In the genomic region with DNA sequence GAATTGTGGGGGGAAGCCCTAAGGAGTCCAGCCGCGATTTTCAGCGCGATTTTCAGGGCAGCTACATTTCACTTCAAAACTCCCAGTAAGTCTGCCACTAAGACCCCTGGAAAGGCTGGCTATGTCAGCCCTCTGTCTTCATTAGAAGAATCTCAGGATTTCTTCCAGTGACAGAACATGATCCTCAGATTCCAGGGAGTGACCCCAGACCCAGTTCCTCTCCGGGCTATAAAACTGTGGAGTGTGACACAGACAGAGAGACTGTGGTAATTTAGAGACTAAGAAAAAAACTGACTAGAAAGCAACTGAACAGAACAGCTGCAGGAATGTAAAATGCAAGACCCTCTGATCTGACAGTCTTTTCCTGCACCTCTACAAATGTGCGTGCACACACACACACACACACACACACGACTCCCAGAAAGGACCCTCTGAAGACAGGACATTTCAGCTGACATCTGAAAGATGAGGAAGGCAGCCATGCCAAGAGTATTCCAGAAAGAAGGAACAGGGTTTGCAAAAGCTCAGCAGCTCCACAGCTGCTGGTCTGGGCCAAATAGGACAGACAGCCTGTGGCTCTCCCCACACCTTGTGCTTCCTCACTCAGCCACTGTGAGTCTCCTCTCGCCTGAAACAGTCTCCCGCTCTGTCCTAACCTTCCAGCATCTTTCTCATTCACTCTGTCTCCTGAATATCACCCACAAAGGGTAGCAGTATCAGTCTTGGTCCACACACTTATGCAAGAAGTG, we compare ENCODE assay signal across 8 cellular contexts.
DNase-seq lines count a peak whose midpoint lies in the region; ATAC-seq and TF ChIP-seq lines count a peak whose summit lies in the region.

No MANE protein-coding gene starts in this region.

- peaks cover 5% of the 10 kb centered on the region for H3K36me3 Mint-ChIP-seq in T-helper 17 cell (ENCODE audit: low read depth)

- H3K4me3 ChIP-seq in upper lobe of right lung = no peak overlapping the region

- H3K9me3 ChIP-seq in T-helper 17 cell (ENCODE audit: control insufficient read depth, low read length, poor library complexity, severe bottlenecking) (no peaks in the 10 kb centered on the region), upper lobe of right lung (no peaks in the 10 kb centered on the region)

- H3K4me3 Mint-ChIP-seq in T-helper 17 cell = peak overlapping the region; percentile 53

- no peaks in the 10 kb centered on the region for H3K27me3 ChIP-seq in upper lobe of right lung

- H3K27ac Mint-ChIP-seq in T-helper 17 cell = peak overlapping the region; percentile 94

- intact Hi-C loops in Right ventricle myocardium superior (cut with DNase I) = no loop called here
- intact Hi-C loops in Right ventricle myocardium inferior (cut with DNase I) = loop anchor here (5.0 kb wide), 1 partner anchor 78 kb away; no protein-coding TSS in a partner anchor
- intact Hi-C loops in left ventricle myocardium superior (cut with micrococcal nuclease) = no loop called here
- intact Hi-C loops in upper lobe of right lung (cut with DNase I) = no loop called here

- H3K4me1 ChIP-seq in upper lobe of right lung = peaks cover 41% of the 10 kb centered on the region

- peak overlapping the region; percentile 49 for H3K27ac ChIP-seq in upper lobe of right lung

- H3K27me3 Mint-ChIP-seq in T-helper 17 cell = no peaks in the 10 kb centered on the region

- peaks cover 45% of the 10 kb centered on the region for H3K4me1 Mint-ChIP-seq in T-helper 17 cell

- DNase-seq in Right ventricle myocardium superior = no peak
- no peak for DNase-seq in Right ventricle myocardium inferior (ENCODE audit: missing footprints)
- no peak for DNase-seq in T-helper 17 cell
- DNase-seq in left ventricle myocardium superior = no peak
- DNase-seq in upper lobe of right lung = no peak
- DNase-seq in middle frontal gyrus (ENCODE audit: extremely low spot score, low spot score) = no peak
- no peak for DNase-seq in amygdala (lab: John Stamatoyannopoulos, UW)

- no peak for TF ChIP-seq CTCF in upper lobe of right lung (IDR thresholded peaks at IDR 0.05)

- ATAC-seq in Right ventricle myocardium superior (ENCODE audit: poor library complexity) (peak; percentile 59), Right ventricle myocardium inferior (no peak), T-helper 17 cell (no peak), left ventricle myocardium superior (peak; percentile 65), upper lobe of right lung (peak; percentile 32), GM19023 (IDR thresholded peaks at IDR 0.05; ENCODE audit: unreplicated experiment) (no peak)

- no peaks in the 10 kb centered on the region for H3K36me3 ChIP-seq in upper lobe of right lung

Comparison
In these comparisons a context has a peak if more than half of its experiments do, and no peak if none do; other contexts are left out.
1. ATAC-seq: peak in Right ventricle myocardium superior (single experiment), left ventricle myocardium superior (single experiment) and upper lobe of right lung (single experiment); none in Right ventricle myocardium inferior (single experiment), T-helper 17 cell (single experiment) and GM19023 (single experiment).